In genomic region chr16:54169112-54169511, GRCh38 we compare ENCODE assay signal across 8 cellular contexts.
"Had no signal": no experiment of that assay in that cellular context is flagged by ENCODE, and none has a peak within 500 bp of the region (broad histone marks: within the 10 kb centered on the region; RNA-seq: fewer than 3 reads in every experiment).

No MANE protein-coding gene starts in this region.

- DNase-seq: GDM1, GF-D8 had no signal

- ATAC-seq: GM12878 had no signal

- H3K4me3 ChIP-seq: GM12878 had no signal

- FAIRE-seq: G401.6, GM12878, GM12891, GM12892, GM18507, GM19239 had no signal
